ENCODE assay signal across 25 cellular contexts in genomic region chr12:81726634-81727033, GRCh38. TPM values are rescaled to one million over a fixed set of nuclear protein-coding genes. Genes with fewer than 3 reads are reported as not detected.
"Had no signal": no experiment of that assay in that cellular context is flagged by ENCODE, and none has a peak within 500 bp of the region (broad histone marks: within the 10 kb centered on the region; RNA-seq: fewer than 3 reads in every experiment).

No MANE protein-coding gene starts in this region.

- DNase-seq: activated CD4-positive, alpha-beta memory T cell treated with anti-CD3 and anti-CD28 coated beads, Interleukin-2, amount 10 ng/mL, durations not matched to agents 7 days and 5 days; activated CD4-positive, alpha-beta T cell treated with anti-CD3 and anti-CD28 coated beads for 36 hours; activated CD4-positive, alpha-beta T cell treated with anti-CD3 and anti-CD28 coated beads, Interleukin-2, amount 50 U/mL, for 1 hour; activated gamma-delta T cell; activated naive CD4-positive, alpha-beta T cell treated with anti-CD3 and anti-CD28 coated beads for 36 hours; activated T-cell treated with anti-CD3 and anti-CD28 coated beads for 4 hours; activated T-cell treated with anti-CD3 and anti-CD28 coated beads, Interleukin-2, amount 50 U/mL, for 48 hours; caudate nucleus; Karpas-422; MM.1S; NCI-H1105; NCI-H1436 treated with DMSO at 0.1 percent for 48 hours; NCI-H187; NCI-H2081; NCI-H524; NCI-H748 treated with DMSO at 0.1 percent for 48 hours; T-helper 1 cell had no signal

- H3K36me3 ChIP-seq: breast epithelium had no signal

- H3K4me1 ChIP-seq: breast epithelium had no signal

- ATAC-seq: activated CD4-positive, alpha-beta T cell treated with anti-CD3 and anti-CD28 coated beads for 36 hours; activated T-helper 17 cell treated with anti-CD3 and anti-CD28 coated beads, Interleukin-2, amount 50 U/mL, for 72 hours; K562 had no signal

- H3K27me3 ChIP-seq: breast epithelium had no signal

- H3K27ac ChIP-seq: breast epithelium, SK-N-MC, VCaP had no signal

- H3K9me3 ChIP-seq: breast epithelium had no signal

- H3K4me3 ChIP-seq: breast epithelium, K562, SK-N-MC had no signal

RNA-seq across cellular contexts. Expression of gene PPFIA2, which starts 32.5 kb away (rescaled TPM):
- total RNA-seq: activated CD4-positive, alpha-beta memory T cell treated with anti-CD3 and anti-CD28 coated beads, Interleukin-2, amount 10 ng/mL, durations not matched to agents 7 days and 5 days; activated CD4-positive, alpha-beta T cell treated with anti-CD3 and anti-CD28 coated beads for 36 hours; activated naive CD4-positive, alpha-beta T cell treated with anti-CD3 and anti-CD28 coated beads for 36 hours; activated T-helper 17 cell treated with anti-CD3 and anti-CD28 coated beads, Interleukin-2, amount 50 U/mL, for 72 hours; K562; OCI-LY7; RPMI7951; T-helper 2 cell treated with Interferon-gamma antibody and Interleukin-4, amounts not matched to agents 100 ng/mL and 5 ng/mL, for 36 hours had no signal
- polyA plus RNA-seq: K562 had no signal
